ENCODE assay signal across 8 cellular contexts in the genomic region with DNA sequence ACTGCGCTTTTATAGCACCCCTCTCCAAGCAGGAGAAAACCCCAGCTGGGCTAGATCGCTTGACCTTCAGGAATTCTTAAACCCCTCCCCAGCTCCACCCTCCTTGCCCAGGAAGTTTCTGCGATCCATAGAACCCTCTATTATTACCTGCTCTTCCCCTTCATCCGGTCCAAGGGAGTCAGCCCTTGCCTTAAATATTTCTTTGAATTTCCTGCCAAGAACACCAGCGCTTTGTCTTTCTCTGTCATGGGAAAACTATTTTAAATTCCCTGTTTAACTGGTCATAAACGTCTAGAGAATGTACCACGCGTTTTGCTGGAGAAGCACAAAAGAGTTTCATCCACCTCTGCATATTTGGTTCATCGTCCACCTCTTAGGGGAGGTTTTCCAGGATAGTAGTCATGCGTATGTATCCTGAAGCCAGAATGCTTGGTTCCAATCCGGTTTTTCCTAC.
DNase-seq lines count a peak whose midpoint lies in the region; ATAC-seq and TF ChIP-seq lines count a peak whose summit lies in the region.

No MANE protein-coding gene starts in this region.

- no peak for TF ChIP-seq CTCF in GM10266 (IDR thresholded peaks at IDR 0.05; ENCODE audit: control insufficient read depth, insufficient read depth, low read depth, missing control alignments)

- peak; percentile 14 for DNase-seq in GM10266 (ENCODE audit: extremely low spot score)
- peak; percentile 5 for DNase-seq in iPS DF 4.7 (ENCODE audit: extremely low read depth, low spot score)
- no peak for DNase-seq in stimulated activated effector memory CD8-positive, alpha-beta T cell treated with anti-CD3 and anti-CD28 coated beads, Interleukin-12 subunit alpha, Interleukin-12 subunit beta, amount 100 ng/mL, for 72 hours (ENCODE audit: low spot score in 2 of 2)
- DNase-seq in Ammon's horn (ENCODE audit: low spot score), result no peak
- DNase-seq in activated CD4-positive, CD25-positive, alpha-beta regulatory T cell treated with anti-CD3 and anti-CD28 coated beads, Interleukin-2, amount 50 U/mL, for 72 hours, result no peak
- DNase-seq in dedifferentiated amniotic fluid mesenchymal stem cell (ENCODE audit: extremely low spot score), result no peak

- peak overlapping the region; percentile 98 for H3K4me3 Mint-ChIP-seq in activated naive CD8-positive, alpha-beta T cell
- peak overlapping the region; percentile 98 for H3K4me3 Mint-ChIP-seq in stimulated activated effector memory CD8-positive, alpha-beta T cell treated with anti-CD3 and anti-CD28 coated beads, Interleukin-12 subunit alpha, Interleukin-12 subunit beta, amount 100 ng/mL, for 72 hours

- ATAC-seq in HG02938 (IDR thresholded peaks at IDR 0.05; ENCODE audit: unreplicated experiment), result peak; percentile 11
- ATAC-seq in stimulated activated effector memory CD8-positive, alpha-beta T cell treated with anti-CD3 and anti-CD28 coated beads, Interleukin-12 subunit alpha, Interleukin-12 subunit beta, amount 100 ng/mL, for 72 hours, result no peak

- H3K4me1 Mint-ChIP-seq in activated naive CD8-positive, alpha-beta T cell (ENCODE audit: low read depth), result peaks cover 25% of the 10 kb centered on the region
- peaks cover 23% of the 10 kb centered on the region for H3K4me1 Mint-ChIP-seq in stimulated activated effector memory CD8-positive, alpha-beta T cell treated with anti-CD3 and anti-CD28 coated beads, Interleukin-12 subunit alpha, Interleukin-12 subunit beta, amount 100 ng/mL, for 72 hours

- no peaks in the 10 kb centered on the region for H3K36me3 Mint-ChIP-seq in activated naive CD8-positive, alpha-beta T cell
- H3K36me3 Mint-ChIP-seq in stimulated activated effector memory CD8-positive, alpha-beta T cell treated with anti-CD3 and anti-CD28 coated beads, Interleukin-12 subunit alpha, Interleukin-12 subunit beta, amount 100 ng/mL, for 72 hours, result peaks cover 25% of the 10 kb centered on the region

- peak overlapping the region; percentile 13 for H3K27ac Mint-ChIP-seq in activated naive CD8-positive, alpha-beta T cell
- peak overlapping the region; percentile 98 for H3K27ac Mint-ChIP-seq in stimulated activated effector memory CD8-positive, alpha-beta T cell treated with anti-CD3 and anti-CD28 coated beads, Interleukin-12 subunit alpha, Interleukin-12 subunit beta, amount 100 ng/mL, for 72 hours

- no peaks in the 10 kb centered on the region for H3K9me3 Mint-ChIP-seq in activated naive CD8-positive, alpha-beta T cell (ENCODE audit: low read depth)
- H3K9me3 Mint-ChIP-seq in stimulated activated effector memory CD8-positive, alpha-beta T cell treated with anti-CD3 and anti-CD28 coated beads, Interleukin-12 subunit alpha, Interleukin-12 subunit beta, amount 100 ng/mL, for 72 hours, result no peaks in the 10 kb centered on the region

- H3K27me3 Mint-ChIP-seq in activated naive CD8-positive, alpha-beta T cell, result peaks cover 3% of the 10 kb centered on the region

Comparison
In these comparisons a context has a peak if more than half of its experiments do, and no peak if none do; other contexts are left out.
1. DNase-seq: peak in GM10266 (single experiment) and iPS DF 4.7 (single experiment); none in stimulated activated effector memory CD8-positive, alpha-beta T cell treated with anti-CD3 and anti-CD28 coated beads, Interleukin-12 subunit alpha, Interleukin-12 subunit beta, amount 100 ng/mL, for 72 hours (0 of 2), Ammon's horn (single experiment), activated CD4-positive, CD25-positive, alpha-beta regulatory T cell treated with anti-CD3 and anti-CD28 coated beads, Interleukin-2, amount 50 U/mL, for 72 hours (single experiment) and dedifferentiated amniotic fluid mesenchymal stem cell (single experiment).